Comparison of ENCODE assay signal across 6 cellular contexts in the genomic region with DNA sequence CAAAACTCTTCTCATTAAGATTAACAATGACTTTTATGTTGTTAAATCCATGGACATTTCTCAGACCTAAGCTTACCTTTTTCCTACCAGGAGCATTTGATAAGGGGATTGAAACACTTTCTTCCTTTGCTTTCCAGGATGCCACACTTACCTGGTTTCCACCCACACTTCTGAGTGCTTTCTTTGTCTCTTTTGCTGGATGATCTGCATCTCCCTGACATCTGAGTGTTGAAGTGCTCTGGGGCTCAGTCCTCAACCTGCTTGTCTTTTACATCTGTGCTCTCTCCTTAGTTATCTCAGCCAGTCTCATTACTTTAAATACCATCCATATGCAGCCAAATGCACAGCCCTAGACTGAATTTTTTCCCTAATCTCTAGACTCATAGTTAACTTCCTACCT. TPM values are rescaled to one million over a fixed set of nuclear protein-coding genes. Genes with fewer than 3 reads are reported as not detected.
"Had no signal": no experiment of that assay in that cellular context is flagged by ENCODE, and none has a peak within 500 bp of the region (broad histone marks: within the 10 kb centered on the region; RNA-seq: fewer than 3 reads in every experiment).

No MANE protein-coding gene starts in this region.

- H2AFZ ChIP-seq: GM23248 had no signal

- DNase-seq: GM23248, GOT3, H9, HCEC 1CT, IMR-90 had no signal

- H3K27ac ChIP-seq: GM23248 had no signal

- H3K4me3 ChIP-seq: GM23248, K562 had no signal

- H3K9ac ChIP-seq: GM23248 had no signal

RNA-seq across cellular contexts. Expression of gene GRIA1, which starts 22.9 kb away (rescaled TPM):
- polyA plus RNA-seq: K562 had no signal
